ENCODE assay signal across 10 cellular contexts in the genomic region with DNA sequence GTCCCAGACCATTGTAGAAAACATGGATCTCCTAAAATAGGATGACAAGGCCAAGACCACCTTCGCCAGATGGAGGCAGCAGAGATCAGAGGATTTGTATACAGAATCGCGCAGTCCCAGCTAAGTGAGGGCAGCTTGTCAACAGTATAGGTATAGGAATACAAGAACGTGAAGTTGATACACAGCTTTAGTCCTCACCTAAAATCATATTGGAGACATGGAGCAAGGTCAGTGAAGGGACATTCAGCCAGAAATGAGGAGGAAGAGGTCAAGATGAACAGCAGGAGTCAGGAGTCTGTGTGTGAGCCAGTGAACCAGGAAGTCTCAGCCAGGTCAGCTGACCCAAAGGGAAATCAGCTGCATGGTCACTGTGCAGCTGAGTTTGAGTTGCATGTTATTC.
DNase-seq lines count a peak whose midpoint lies in the region; ATAC-seq and TF ChIP-seq lines count a peak whose summit lies in the region.
"Had no signal": no experiment of that assay in that cellular context is flagged by ENCODE, and none has a peak within 500 bp of the region (broad histone marks: within the 10 kb centered on the region; RNA-seq: fewer than 3 reads in every experiment).

No MANE protein-coding gene starts in this region.

- intact Hi-C loops in CD14-positive monocyte (cut with micrococcal nuclease) = no loop called here
- intact Hi-C loops in tibial artery (cut with DNase I; ENCODE audit: low total_unique reads) = no loop called here
- intact Hi-C loops in Right ventricle myocardium superior (cut with DNase I) = no loop called here

- H2BK5ac ChIP-seq in H9 (ENCODE audit: insufficient read length, low read length) = no peak overlapping the region

- peaks cover 16% of the 10 kb centered on the region for H3K9me3 ChIP-seq in H9 (ENCODE audit: control insufficient read depth, low read depth, low read length)
- no peaks in the 10 kb centered on the region for H3K9me3 ChIP-seq in SU-DHL-6 (ENCODE audit: insufficient read depth, low read length)
- peaks cover 0 to 10% (median 0%) of the 10 kb centered on the region in 3 donors for H3K9me3 ChIP-seq in tibial artery

- H2BK15ac ChIP-seq in H9 (ENCODE audit: low read depth, low read length) = no peak overlapping the region

- no peaks in the 10 kb centered on the region for H3K27me3 ChIP-seq in H9 (ENCODE audit: insufficient read depth, low read length)
- no peaks in the 10 kb centered on the region for H3K27me3 ChIP-seq in SU-DHL-6 (ENCODE audit: low read length)
- H3K27me3 ChIP-seq in tibial artery = no peaks in the 10 kb centered on the region

- H3K18ac ChIP-seq in H9 (ENCODE audit: insufficient read length, low read depth, low read length) = no peak overlapping the region

- no peak overlapping the region for H3K23ac ChIP-seq in H9 (ENCODE audit: insufficient read length, low read depth, low read length)

- H3K9me3 Mint-ChIP-seq in CD14-positive monocyte = peaks cover 0 to 1% (median 0%) of the 10 kb centered on the region in 7 donors
- H3K9me3 Mint-ChIP-seq in H9 = peaks cover 26 to 27% of the 10 kb centered on the region in 2 experiments
- no peaks in the 10 kb centered on the region; the same call in 1 of the 2 replicates for H3K9me3 Mint-ChIP-seq in HFFc6

- no CpG with 5 or more reads among the region's 4 CpGs for WGBS in H9 (ENCODE audit: extremely low coverage, insufficient read length, low lambda C conversion rate)

- H2AK5ac ChIP-seq in H9 (ENCODE audit: insufficient read length, low read length) = no peak overlapping the region

- H4K8ac ChIP-seq in H9 (replicated peaks; ENCODE audit: insufficient read length, low read depth, low read length) = no peak overlapping the region

- H3K23me2 ChIP-seq in H9 (ENCODE audit: insufficient read length, low read depth, low read length, poor library complexity, severe bottlenecking) = no peaks in the 10 kb centered on the region

- H3K79me2 ChIP-seq in H9 (ENCODE audit: insufficient read depth, low read length) (no peaks in the 10 kb centered on the region), SU-DHL-6 (ENCODE audit: insufficient read depth, low read length) (no peaks in the 10 kb centered on the region)

- H2BK12ac ChIP-seq in H9 (ENCODE audit: insufficient read length, low read depth, low read length) = no peak overlapping the region

- H4K20me1 ChIP-seq in H9 (ENCODE audit: control insufficient read depth, insufficient read depth, insufficient read length) = no peaks in the 10 kb centered on the region
- no peaks in the 10 kb centered on the region for H4K20me1 ChIP-seq in SU-DHL-6 (ENCODE audit: low read depth, low read length)

- H3K4me1 ChIP-seq in H9 (ENCODE audit: insufficient read depth, low read length) (no peaks in the 10 kb centered on the region), tibial artery (no peaks in the 10 kb centered on the region)

- H3T11ph ChIP-seq in H9 (ENCODE audit: low read length) = no peak overlapping the region

- H3K4me3 Mint-ChIP-seq in CD14-positive monocyte (no peak overlapping the region), H9 (no peak overlapping the region), HFFc6 (no peak overlapping the region)

- H3K4me1 Mint-ChIP-seq in CD14-positive monocyte (peaks cover 22% of the 10 kb centered on the region), H9 (no peaks in the 10 kb centered on the region), HFFc6 (ENCODE audit: low read depth) (no peaks in the 10 kb centered on the region)

- H3K4me2 ChIP-seq in H9 (ENCODE audit: insufficient read depth, insufficient read length, low read length) (no peak overlapping the region), SU-DHL-6 (ENCODE audit: low read depth, low read length, poor library complexity, severe bottlenecking) (no peak overlapping the region)
- H3K4me2 ChIP-seq: PC-9 had no signal

- H3K36me3 Mint-ChIP-seq in CD14-positive monocyte (no peaks in the 10 kb centered on the region), H9 (ENCODE audit: insufficient read depth in 1 of 3, low read depth in 3 of 3) (peaks cover 6 to 58% (median 29%) of the 10 kb centered on the region in 3 experiments; a peak in 6 of 7 replicates), HFFc6 (ENCODE audit: low read depth) (no peaks in the 10 kb centered on the region)

- H3K9ac ChIP-seq in H9 (ENCODE audit: extremely low read depth, insufficient read length, low read length) (no peak overlapping the region), SU-DHL-6 (ENCODE audit: low read length) (no peak overlapping the region)

- no peak overlapping the region for H3K4me3 ChIP-seq in SU-DHL-6 (ENCODE audit: insufficient read depth, low read length, poor library complexity, severe bottlenecking)
- H3K4me3 ChIP-seq in tibial artery = no peak overlapping the region
- H3K4me3 ChIP-seq: PC-9 had no signal

- no peaks in the 10 kb centered on the region for H3K79me1 ChIP-seq in H9 (ENCODE audit: insufficient read depth, low read depth, low read length, poor library complexity, severe bottlenecking)

- H3K9me2 ChIP-seq in SU-DHL-6 (replicated peaks; ENCODE audit: insufficient read depth, low read length) = no peaks in the 10 kb centered on the region

- no peak overlapping the region for H3K56ac ChIP-seq in H9 (ENCODE audit: insufficient read length, low read depth, low read length)

- H2BK20ac ChIP-seq in H9 (ENCODE audit: low read depth, low read length, poor library complexity, severe bottlenecking) = no peak overlapping the region

- H2AFZ ChIP-seq in H9 (ENCODE audit: low read length) (no peak overlapping the region), SU-DHL-6 (ENCODE audit: low read depth, low read length, severe bottlenecking) (no peak overlapping the region)
- H2AFZ ChIP-seq: PC-9 had no signal

- no peak overlapping the region for H2BK120ac ChIP-seq in H9 (ENCODE audit: low read depth, low read length, poor library complexity, severe bottlenecking)

- H4K5ac ChIP-seq in H9 (ENCODE audit: insufficient read length, low read depth, low read length) = no peak overlapping the region

- H3K4ac ChIP-seq in H9 (ENCODE audit: low read depth, low read length) = no peak overlapping the region

- H3K27ac Mint-ChIP-seq in CD14-positive monocyte (peak overlapping the region in 1 of 7 donors; percentile 8), H9 (no peak overlapping the region), HFFc6 (no peak overlapping the region)

- no peak for TF ChIP-seq CTCF in CD14-positive monocyte (IDR thresholded peaks at IDR 0.05)
- TF ChIP-seq CTCF in H9 (conservative IDR thresholded peaks at IDR 0.05) = peak; percentile 19; the same call in 1 of the 3 replicates
- TF ChIP-seq CTCF in SU-DHL-6 (IDR thresholded peaks at IDR 0.05; ENCODE audit: insufficient read depth, low read length, poor library complexity, severe bottlenecking) = peak; percentile 23
- no peak for TF ChIP-seq CTCF in tibial artery (IDR thresholded peaks at IDR 0.05)
- no peak for TF ChIP-seq CTCF in HFFc6 (IDR thresholded peaks at IDR 0.05)

- H3K36me3 ChIP-seq in SU-DHL-6 (ENCODE audit: low read length) (no peaks in the 10 kb centered on the region), tibial artery (no peaks in the 10 kb centered on the region)

- H3K27me3 Mint-ChIP-seq in CD14-positive monocyte (ENCODE audit: low read depth in 3 of 3) (peaks cover 0 to 4% (median 2%) of the 10 kb centered on the region in 3 donors), H9 (ENCODE audit: low read depth) (no peaks in the 10 kb centered on the region), HFFc6 (ENCODE audit: insufficient read depth) (no peaks in the 10 kb centered on the region; the same call in 1 of the 2 replicates)

- H3K14ac ChIP-seq in H9 (ENCODE audit: insufficient read depth, low read length) = no peak overlapping the region

- ATAC-seq in Right ventricle myocardium superior (ENCODE audit: poor library complexity) = no peak

- peak; percentile 56 for DNase-seq in CD14-positive monocyte (ENCODE audit: low spot score)
- DNase-seq in H9 = no peak
- DNase-seq in hypothalamus (lab: John Stamatoyannopoulos, UW) = peak in 26 of 51 donors; percentile 8 to 79 (median 28)
- no peak for DNase-seq in tibial artery
- no peak for DNase-seq in NCI-H2227 treated with DMSO at 0.1 percent for 48 hours (lab: John Stamatoyannopoulos, UW)
- DNase-seq in HFFc6 = no peak
- no peak for DNase-seq in Right ventricle myocardium superior
- DNase-seq: occipital lobe, PC-9 had no signal

- no peak overlapping the region for H4K91ac ChIP-seq in H9 (ENCODE audit: insufficient read length, low read depth, low read length)

- H3F3A ChIP-seq in SU-DHL-6 (ENCODE audit: insufficient read depth) = no peaks in the 10 kb centered on the region

- H3K27ac ChIP-seq in H9 (ENCODE audit: insufficient read length, low read depth, low read length) (no peak overlapping the region), SU-DHL-6 (ENCODE audit: low read depth, low read length) (no peak overlapping the region), tibial artery (no peak overlapping the region)
- H3K27ac ChIP-seq: PC-9 had no signal

Comparison
In these comparisons a context has a peak if more than half of its experiments do, and no peak if none do; other contexts are left out.
1. DNase-seq: peak in CD14-positive monocyte (single experiment) and hypothalamus (26 of 51); none in H9 (single experiment), tibial artery (0 of 2), NCI-H2227 treated with DMSO at 0.1 percent for 48 hours (single experiment), HFFc6 (single experiment) and Right ventricle myocardium superior (single experiment).
2. CTCF ChIP-seq: peak in H9 (single experiment) and SU-DHL-6 (single experiment); none in CD14-positive monocyte (single experiment), tibial artery (0 of 2) and HFFc6 (single experiment).